1 cellular context compared by ENCODE assay signal in the genomic region with DNA sequence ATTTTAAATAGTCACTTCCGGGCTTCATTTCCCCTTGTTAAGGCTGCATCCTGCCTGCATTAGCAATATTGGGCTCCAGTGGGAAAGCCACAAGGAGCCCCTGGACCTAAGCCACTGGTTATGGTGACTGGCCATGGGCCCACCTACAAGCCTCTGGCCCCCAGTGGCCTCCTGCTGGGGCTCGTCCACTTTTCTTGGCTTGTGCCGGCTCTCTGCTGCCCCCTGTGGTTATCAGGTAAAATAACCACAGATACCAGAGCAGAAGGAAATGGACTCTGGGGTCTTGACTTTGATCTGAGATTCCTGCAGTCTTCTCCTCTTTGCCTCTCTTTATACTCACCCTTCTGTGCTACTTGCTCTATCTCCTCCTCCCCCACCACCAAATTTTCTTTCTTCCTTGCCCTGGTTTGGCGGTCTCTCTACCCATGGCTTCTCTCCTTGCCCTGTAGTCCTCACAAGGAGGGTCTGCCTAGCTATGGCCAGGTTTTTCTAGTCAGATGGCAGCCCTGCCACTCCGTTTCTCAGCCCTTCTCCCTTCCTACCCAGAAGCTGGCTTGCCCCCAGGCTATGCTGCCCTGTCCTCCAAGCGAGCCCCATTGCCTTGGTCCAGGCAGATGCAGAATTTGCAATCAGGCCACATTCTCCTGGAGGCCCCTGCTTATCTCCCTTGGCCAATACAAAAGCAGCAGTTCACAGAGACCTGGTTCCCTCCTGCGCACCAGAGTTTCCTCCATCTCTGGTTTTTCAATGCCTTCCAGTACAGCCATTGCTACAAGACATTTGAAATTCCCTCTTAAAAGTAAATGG.
TF ChIP-seq lines count a peak whose summit lies in the region.

No MANE protein-coding gene starts in this region.

TF ChIP-seq in liver, 16 proteins besides CTCF, POLR2A, EP300 and RAD21 (continued from another document):
- TF ChIP-seq YY1 (IDR thresholded peaks at IDR 0.05) (no peak), HNF4G (IDR thresholded peaks at IDR 0.05) (no peak), TAF1 (conservative IDR thresholded peaks at IDR 0.05) (no peak), SP1 (IDR thresholded peaks at IDR 0.05) (no peak), HNF4A (conservative IDR thresholded peaks at IDR 0.05) (no peak), RXRA (IDR thresholded peaks at IDR 0.05) (no peak), FOXA2 (IDR thresholded peaks at IDR 0.05) (no peak), FOXA1 (IDR thresholded peaks at IDR 0.05) (no peak)
- TF ChIP-seq, protein P1, sequence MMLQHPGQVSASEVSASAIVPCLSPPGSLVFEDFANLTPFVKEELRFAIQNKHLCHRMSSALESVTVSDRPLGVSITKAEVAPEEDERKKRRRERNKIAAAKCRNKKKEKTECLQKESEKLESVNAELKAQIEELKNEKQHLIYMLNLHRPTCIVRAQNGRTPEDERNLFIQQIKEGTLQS (IDR thresholded peaks at IDR 0.05) = no peak
